20 cellular contexts compared by ENCODE assay signal in genomic region chr10:110107887-110108286, GRCh38.
DNase-seq lines count a peak whose midpoint lies in the region; ATAC-seq and TF ChIP-seq lines count a peak whose summit lies in the region.
"Had no signal": no experiment of that assay in that cellular context is flagged by ENCODE, and none has a peak within 500 bp of the region (broad histone marks: within the 10 kb centered on the region; RNA-seq: fewer than 3 reads in every experiment).

No MANE protein-coding gene starts in this region.

- no peaks in the 10 kb centered on the region for H3K27me3 Mint-ChIP-seq in CD4-positive, alpha-beta T cell
- H3K27me3 Mint-ChIP-seq in CD8-positive, alpha-beta T cell (ENCODE audit: low read depth): no peaks in the 10 kb centered on the region
- H3K27me3 Mint-ChIP-seq in T-helper 17 cell: no peaks in the 10 kb centered on the region
- H3K27me3 Mint-ChIP-seq: CD8-positive, alpha-beta memory T cell had no signal

- H3K4me1 Mint-ChIP-seq in CD4-positive, alpha-beta T cell (ENCODE audit: low read depth): peaks cover 63% of the 10 kb centered on the region
- peaks cover 43% of the 10 kb centered on the region for H3K4me1 Mint-ChIP-seq in CD8-positive, alpha-beta T cell (ENCODE audit: low read depth)
- H3K4me1 Mint-ChIP-seq in T-helper 17 cell: peaks cover 22% of the 10 kb centered on the region

- no peaks in the 10 kb centered on the region for H3K9me3 Mint-ChIP-seq in CD4-positive, alpha-beta T cell
- H3K9me3 Mint-ChIP-seq in CD8-positive, alpha-beta T cell: no peaks in the 10 kb centered on the region
- H3K9me3 Mint-ChIP-seq: CD8-positive, alpha-beta memory T cell had no signal

- CTCF ChIA-PET in CD4-positive, alpha-beta T cell (lab: Charles Lee): interaction anchor here (0.6 to 1.8 kb wide), 8 partner anchors 10 to 224 kb away, joined by 3 to 8 read pairs (median 4); no protein-coding TSS in a partner anchor
- CTCF ChIA-PET in CD8-positive, alpha-beta T cell (lab: Charles Lee): interaction anchor here (0.6 to 4.0 kb wide), 6 partner anchors 11 to 224 kb away, joined by 3 to 15 read pairs (median 4); no protein-coding TSS in a partner anchor

- peaks cover 23% of the 10 kb centered on the region for H3K36me3 ChIP-seq in CD8-positive, alpha-beta T cell (ENCODE audit: insufficient read depth, low read length)
- peaks cover 0 to 10% of the 10 kb centered on the region in 2 donors for H3K36me3 ChIP-seq in left lung

- intact Hi-C loops in CD4-positive, alpha-beta T cell (cut with DNase I, micrococcal nuclease): loop anchor here in 1 of 2 experiments (2.0 to 10.0 kb wide), 2 partner anchors 31 to 223 kb away; no protein-coding TSS in a partner anchor
- intact Hi-C loops in CD8-positive, alpha-beta T cell (cut with DNase I, micrococcal nuclease): loop anchor here (5.0 kb wide), 2 partner anchors 221 to 226 kb away; no protein-coding TSS in a partner anchor
- intact Hi-C loops in left lung (cut with DNase I): no loop called here

- H3K27ac Mint-ChIP-seq in CD4-positive, alpha-beta T cell: peak overlapping the region; percentile 15
- peak overlapping the region; percentile 37 for H3K27ac Mint-ChIP-seq in CD8-positive, alpha-beta T cell
- H3K27ac Mint-ChIP-seq in T-helper 17 cell: peak overlapping the region; percentile 87

- no peaks in the 10 kb centered on the region for H3K27me3 ChIP-seq in CD4-positive, alpha-beta T cell (ENCODE audit: control insufficient read depth, insufficient read depth, low read length)
- H3K27me3 ChIP-seq in CD8-positive, alpha-beta T cell (ENCODE audit: insufficient read depth, low read length): no peaks in the 10 kb centered on the region
- no peaks in the 10 kb centered on the region for H3K27me3 ChIP-seq in left lung
- H3K27me3 ChIP-seq: BLaER1 had no signal

- H3K36me3 Mint-ChIP-seq in CD4-positive, alpha-beta T cell (ENCODE audit: low read depth): peaks cover 94% of the 10 kb centered on the region
- H3K36me3 Mint-ChIP-seq in CD8-positive, alpha-beta T cell: peaks cover 65% of the 10 kb centered on the region
- peaks cover 5% of the 10 kb centered on the region for H3K36me3 Mint-ChIP-seq in T-helper 17 cell (ENCODE audit: low read depth)

- H3K9me3 ChIP-seq in CD4-positive, alpha-beta T cell (ENCODE audit: control insufficient read depth, low read length): no peaks in the 10 kb centered on the region
- H3K9me3 ChIP-seq in CD8-positive, alpha-beta T cell (ENCODE audit: low read length): no peaks in the 10 kb centered on the region
- H3K9me3 ChIP-seq in T-helper 17 cell (ENCODE audit: control insufficient read depth, low read length, poor library complexity, severe bottlenecking) (no peaks in the 10 kb centered on the region), left lung (no peaks in the 10 kb centered on the region)
- H3K9me3 ChIP-seq: BLaER1 had no signal

- DNase-seq in CD4-positive, alpha-beta T cell: no peak
- DNase-seq in CD8-positive, alpha-beta T cell: no peak
- no peak for DNase-seq in T-helper 17 cell
- DNase-seq in left lung: no peak
- no peak for DNase-seq in stimulated activated CD8-positive, alpha-beta memory T cell treated with anti-CD3 and anti-CD28 coated beads, Interleukin-4, amount 100 ng/mL, for 48 hours
- DNase-seq in NCI-H510A (lab: John Stamatoyannopoulos, UW): no peak
- DNase-seq: ACHN; CD8-positive, alpha-beta memory T cell; DMS79; H7; MM.1S; NCI-H1048; NCI-H1417 treated with DMSO at 0.1 percent for 48 hours; NCI-H187; NCI-H748 treated with DMSO at 0.1 percent for 48 hours; SIG-M5 had no signal

- ATAC-seq in CD4-positive, alpha-beta T cell (ENCODE audit: poor library complexity): peak; percentile 61
- no peak for ATAC-seq in CD8-positive, alpha-beta T cell
- no peak for ATAC-seq in T-helper 17 cell
- ATAC-seq in left lung: peak; percentile 21
- no peak for ATAC-seq in GM18868 (IDR thresholded peaks at IDR 0.05; ENCODE audit: unreplicated experiment)
- ATAC-seq: Panc1, SK-N-SH treated with all-trans-retinoic acid at 6 μM for 48 hours had no signal

- no peak overlapping the region for H3K4me3 ChIP-seq in CD8-positive, alpha-beta T cell (ENCODE audit: low read depth, low read length)
- H3K4me3 ChIP-seq in left lung: no peak overlapping the region
- H3K4me3 ChIP-seq: BLaER1 had no signal

- POLR2A ChIA-PET in CD4-positive, alpha-beta T cell (lab: Charles Lee): interaction anchor here (1.0 to 1.5 kb wide), 3 partner anchors 11 to 102 kb away, joined by 3 to 6 read pairs (median 4); no protein-coding TSS in a partner anchor
- POLR2A ChIA-PET in CD8-positive, alpha-beta T cell (lab: Charles Lee): interaction anchor here (1.5 kb wide), 1 partner anchor 35 kb away, joined by 3 read pairs; no protein-coding TSS in a partner anchor

- TF ChIP-seq CTCF in CD4-positive, alpha-beta T cell (IDR thresholded peaks at IDR 0.05): no peak
- no peak for TF ChIP-seq CTCF in CD8-positive, alpha-beta T cell (IDR thresholded peaks at IDR 0.05)
- no peak for TF ChIP-seq CTCF in left lung (IDR thresholded peaks at IDR 0.05)

- H3K4me1 ChIP-seq in CD8-positive, alpha-beta T cell (ENCODE audit: insufficient read depth, low read length): peaks cover 13% of the 10 kb centered on the region
- no peaks in the 10 kb centered on the region for H3K4me1 ChIP-seq in left lung
- H3K4me1 ChIP-seq: BLaER1 had no signal

- no peak overlapping the region for H3K4me3 Mint-ChIP-seq in CD4-positive, alpha-beta T cell
- no peak overlapping the region for H3K4me3 Mint-ChIP-seq in CD8-positive, alpha-beta T cell
- no peak overlapping the region for H3K4me3 Mint-ChIP-seq in T-helper 17 cell
- H3K4me3 Mint-ChIP-seq: CD8-positive, alpha-beta memory T cell had no signal

- H3K27ac ChIP-seq in CD4-positive, alpha-beta T cell (ENCODE audit: low read depth, low read length): no peak overlapping the region
- H3K27ac ChIP-seq in CD8-positive, alpha-beta T cell (ENCODE audit: low read depth, low read length): no peak overlapping the region
- H3K27ac ChIP-seq in left lung: no peak overlapping the region
- H3K27ac ChIP-seq: BLaER1 had no signal

Comparison
In these comparisons a context has a peak if more than half of its experiments do, and no peak if none do; other contexts are left out.
1. ATAC-seq: peak in CD4-positive, alpha-beta T cell (single experiment) and left lung (single experiment); none in CD8-positive, alpha-beta T cell (single experiment), T-helper 17 cell (single experiment) and GM18868 (single experiment).
2. H3K27ac Mint-ChIP-seq: peak in every context shown above with its lines; median percentile 87 in T-helper 17 cell; 37 in CD8-positive, alpha-beta T cell; 15 in CD4-positive, alpha-beta T cell.
3. intact Hi-C loops: an anchor here in CD8-positive, alpha-beta T cell (5.0 kb wide); none called in left lung.